ENCODE assay signal across 8 cellular contexts in the genomic region with DNA sequence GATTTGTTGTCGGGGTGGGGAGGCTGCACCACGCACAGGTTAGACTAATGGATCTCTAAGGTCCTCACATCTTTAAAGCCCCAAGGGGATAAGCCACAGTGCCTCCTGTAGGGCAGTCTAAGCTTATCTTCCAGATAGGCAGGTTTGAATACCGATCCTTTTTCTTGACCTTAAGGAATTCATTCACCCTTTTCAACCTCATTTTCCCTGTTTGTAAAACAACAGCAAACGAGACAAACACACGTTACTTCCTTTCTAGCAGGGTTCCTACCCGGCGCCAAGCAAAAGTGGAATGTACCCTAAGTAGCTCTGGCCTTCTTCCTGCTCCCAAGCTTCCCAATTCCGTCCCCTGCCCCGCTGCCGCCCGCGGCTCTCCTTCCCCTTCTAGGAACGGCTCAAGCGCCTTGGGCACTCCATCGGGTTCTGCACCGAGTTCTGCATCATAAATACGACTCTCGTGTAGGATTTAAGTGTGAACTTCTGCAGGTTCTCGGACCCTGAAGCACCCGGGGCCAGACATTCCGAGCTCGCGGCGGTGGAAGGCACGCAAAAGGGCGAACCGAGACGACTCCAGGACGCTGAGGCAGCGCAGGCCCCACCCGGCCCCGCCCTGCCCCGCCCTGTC. TPM values are rescaled to one million over a fixed set of nuclear protein-coding genes. Genes with fewer than 3 reads are reported as not detected.
DNase-seq lines count a peak whose midpoint lies in the region; FAIRE-seq and TF ChIP-seq lines count a peak whose summit lies in the region.

No MANE protein-coding gene starts in this region.

- peak; percentile 56 for TF ChIP-seq POLR2A in H54 (IDR thresholded peaks at IDR 0.05; ENCODE audit: low read depth, low read length)

- peaks cover 34% of the 10 kb centered on the region for H3K79me2 ChIP-seq in neural progenitor cell (ENCODE audit: low read depth)

- TF ChIP-seq CTCF in fibroblast of villous mesenchyme (IDR thresholded peaks at IDR 0.05; ENCODE audit: insufficient read depth, low read depth, low read length), result peak; percentile 44
- TF ChIP-seq CTCF in neural progenitor cell (IDR thresholded peaks at IDR 0.05), result peak; percentile 64

- peaks cover 30% of the 10 kb centered on the region for H3F3A ChIP-seq in neural progenitor cell (ENCODE audit: low read depth)

- H3K9me3 Mint-ChIP-seq in neural progenitor cell, result no peaks in the 10 kb centered on the region

- FAIRE-seq in H54 (lab: Jason Lieb, UNC), result no peak

- H3K9ac ChIP-seq in neural progenitor cell, result peak overlapping the region; percentile 76

- peak overlapping the region; percentile 54 for H2AFZ ChIP-seq in neural progenitor cell (replicated peaks)

- no peaks in the 10 kb centered on the region for H3K27me3 ChIP-seq in neural progenitor cell

- H4K20me1 ChIP-seq in neural progenitor cell (ENCODE audit: low read depth), result peaks cover 37% of the 10 kb centered on the region

- peak overlapping the region; percentile 96 for H3K27ac Mint-ChIP-seq in neural progenitor cell

- H3K4me3 ChIP-seq in fibroblast of villous mesenchyme (ENCODE audit: low read depth, low read length) (peak overlapping the region; percentile 77), neural progenitor cell (peak overlapping the region; percentile 70)

- no peaks in the 10 kb centered on the region for H3K9me3 ChIP-seq in neural progenitor cell (ENCODE audit: low read depth)

- H3K36me3 Mint-ChIP-seq in neural progenitor cell, result peaks cover 26% of the 10 kb centered on the region

- H3K36me3 ChIP-seq in neural progenitor cell, result peaks cover 14% of the 10 kb centered on the region

- H3K27me3 Mint-ChIP-seq in neural progenitor cell (ENCODE audit: insufficient read depth, low read depth), result peaks cover 3% of the 10 kb centered on the region

- DNase-seq in GM04503 (ENCODE audit: low read depth) (peak; percentile 27), H54 (ENCODE audit: insufficient read length, low spot score) (peak; percentile 35), NCI-H2107 treated with DMSO at 0.1 percent for 48 hours (lab: John Stamatoyannopoulos, UW; ENCODE audit: unreplicated experiment) (peak; percentile 51), fibroblast of villous mesenchyme (ENCODE audit: low read depth) (no peak), neural progenitor cell (ENCODE audit: low spot score) (peak; percentile 75), HPDE6-E6E7 (ENCODE audit: extremely low spot score) (no peak)
- peak; percentile 25 to 36 for DNase-seq in activated CD4-positive, alpha-beta T cell treated with anti-CD3 and anti-CD28 coated beads, Interleukin-2, amount 50 U/mL, for 48 hours
- no peak for DNase-seq in stimulated activated CD4-positive, alpha-beta T cell treated with anti-CD3 and anti-CD28 coated beads, Interleukin-1b, Interleukin-23, amount 100 ng/mL, for 48 hours

- peaks cover 18% of the 10 kb centered on the region for H3K4me1 ChIP-seq in neural progenitor cell

- H3K4me3 Mint-ChIP-seq in neural progenitor cell, result peak overlapping the region; percentile 98

- H3K4me2 ChIP-seq in neural progenitor cell, result peak overlapping the region; percentile 75

- peaks cover 44% of the 10 kb centered on the region for H3K4me1 Mint-ChIP-seq in neural progenitor cell

- peak overlapping the region; percentile 85 for H3K27ac ChIP-seq in neural progenitor cell

RNA-seq across cellular contexts. Expression of a gene that starts 0.5 kb away (rescaled TPM):
- total RNA-seq in fibroblast of villous mesenchyme, result 34.8 and 51.8 TPM in 2 replicates
- 164 and 261 TPM in 2 replicates for total RNA-seq in neural progenitor cell (ENCODE audit: low replicate concordance)

RNA-seq across cellular contexts. Expression of a gene that starts 9.6 kb away (rescaled TPM):
- 43.2 and 51.0 TPM in 2 replicates for total RNA-seq in fibroblast of villous mesenchyme
- total RNA-seq in neural progenitor cell (ENCODE audit: low replicate concordance), result 5.6 and 11.9 TPM in 2 replicates

RNA-seq across cellular contexts. Expression of a gene that starts 20.6 kb away (rescaled TPM):
- total RNA-seq in fibroblast of villous mesenchyme (not detected in 2 replicates), neural progenitor cell (ENCODE audit: low replicate concordance) (0.09 TPM in 1 of 2 replicates, not detected in the other)

RNA-seq across cellular contexts. Expression of a gene that starts 31.4 kb away (rescaled TPM):
- 69.3 and 79.5 TPM in 2 replicates for total RNA-seq in fibroblast of villous mesenchyme
- total RNA-seq in neural progenitor cell (ENCODE audit: low replicate concordance), result 15.1 and 23.6 TPM in 2 replicates

RNA-seq across cellular contexts. Expression of a gene that starts 31.5 kb away (rescaled TPM):
- total RNA-seq in fibroblast of villous mesenchyme (35.4 and 38.7 TPM in 2 replicates), neural progenitor cell (ENCODE audit: low replicate concordance) (11.0 and 16.8 TPM in 2 replicates)

Comparison
In these comparisons a context has a peak if more than half of its experiments do, and no peak if none do; other contexts are left out.
1. DNase-seq: peak in GM04503 (single experiment), H54 (single experiment), NCI-H2107 treated with DMSO at 0.1 percent for 48 hours (single experiment), activated CD4-positive, alpha-beta T cell treated with anti-CD3 and anti-CD28 coated beads, Interleukin-2, amount 50 U/mL, for 48 hours (2 of 2) and neural progenitor cell (single experiment); none in fibroblast of villous mesenchyme (single experiment), HPDE6-E6E7 (single experiment) and stimulated activated CD4-positive, alpha-beta T cell treated with anti-CD3 and anti-CD28 coated beads, Interleukin-1b, Interleukin-23, amount 100 ng/mL, for 48 hours (single experiment).